Comparison of ENCODE assay signal across 1 cellular context in the genomic region with DNA sequence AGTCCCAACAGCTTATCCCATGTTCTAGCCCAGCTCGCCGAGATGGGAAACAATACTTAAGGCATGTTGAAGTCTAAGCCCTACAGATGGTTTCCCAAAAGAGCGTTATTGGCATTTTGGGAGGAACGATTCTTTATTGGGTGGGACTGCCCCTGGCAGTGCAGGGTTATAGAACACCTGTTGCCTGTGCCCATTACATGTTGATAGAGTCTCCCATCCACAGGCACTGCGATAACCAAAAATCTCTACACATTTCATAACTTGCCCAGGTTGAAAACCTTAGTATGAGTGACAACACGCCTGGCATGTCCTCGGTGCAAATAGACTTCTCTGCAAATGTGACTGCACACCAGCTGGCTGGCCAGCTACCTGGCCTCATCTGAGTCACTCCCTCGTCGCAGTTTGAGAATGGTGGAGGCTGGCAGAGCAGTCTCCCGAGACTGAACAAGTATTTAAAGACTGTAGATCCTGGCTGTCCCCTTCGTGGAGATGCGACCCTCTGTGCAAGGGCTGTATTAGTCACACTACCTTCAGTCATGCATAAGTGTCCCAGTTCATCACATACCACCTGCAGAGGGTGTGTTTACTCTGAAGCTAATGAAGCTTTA.
TF ChIP-seq lines count a peak whose summit lies in the region.

No MANE protein-coding gene starts in this region.

TF ChIP-seq in H1, 55 proteins besides CTCF, POLR2A, EP300 and RAD21:
- TF ChIP-seq BACH1 (IDR thresholded peaks at IDR 0.05; ENCODE audit: low read length) (no peak), SP1 (IDR thresholded peaks at IDR 0.05; ENCODE audit: low read depth, low read length) (no peak), NANOG (IDR thresholded peaks at IDR 0.05; ENCODE audit: insufficient read depth, low read depth, low read length, poor library complexity, severe bottlenecking) (no peak), FOSL1 (IDR thresholded peaks at IDR 0.05; ENCODE audit: insufficient read depth, low read depth, low read length) (no peak), SRF (IDR thresholded peaks at IDR 0.05; ENCODE audit: low read depth, low read length) (no peak), CHD1 (IDR thresholded peaks at IDR 0.05; ENCODE audit: low read depth, low read length) (no peak), KDM5A (IDR thresholded peaks at IDR 0.05; ENCODE audit: low read length) (no peak), EZH2 (IDR thresholded peaks at IDR 0.05; ENCODE audit: low read depth, low read length, severe bottlenecking) (no peak), YY1 (IDR thresholded peaks at IDR 0.05; ENCODE audit: low read depth, low read length) (no peak), SP2 (IDR thresholded peaks at IDR 0.05; ENCODE audit: low read length) (no peak), TCF12 (IDR thresholded peaks at IDR 0.05; ENCODE audit: low read depth, low read length) (no peak), NRF1 (IDR thresholded peaks at IDR 0.05; ENCODE audit: low read depth, low read length) (no peak), RFX5 (IDR thresholded peaks at IDR 0.05; ENCODE audit: borderline replicate concordance, low read depth, low read length) (no peak), ASH2L (IDR thresholded peaks at IDR 0.05; ENCODE audit: low read length) (no peak)
